ENCODE assay signal across 1 cellular context in the genomic region with DNA sequence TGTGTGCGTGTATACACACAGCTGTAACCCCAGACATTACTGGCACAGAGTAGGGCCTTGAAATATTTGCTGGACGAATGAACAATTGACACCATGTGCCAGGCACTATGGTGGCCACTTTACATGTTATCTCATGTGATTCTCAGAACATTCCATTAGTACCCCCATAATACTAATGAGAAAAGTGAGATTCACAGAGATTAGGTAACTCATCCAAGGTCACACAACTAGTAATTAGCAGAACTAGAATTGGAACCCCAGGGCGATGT.
TF ChIP-seq lines count a peak whose summit lies in the region.

No MANE protein-coding gene starts in this region.

TF ChIP-seq in SK-N-SH, 30 proteins besides CTCF, POLR2A, EP300 and RAD21 (continued from another document):
- TF ChIP-seq, protein P1, sequence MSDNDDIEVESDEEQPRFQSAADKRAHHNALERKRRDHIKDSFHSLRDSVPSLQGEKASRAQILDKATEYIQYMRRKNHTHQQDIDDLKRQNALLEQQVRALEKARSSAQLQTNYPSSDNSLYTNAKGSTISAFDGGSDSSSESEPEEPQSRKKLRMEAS (IDR thresholded peaks at IDR 0.05; ENCODE audit: low read depth): no peak
- TF ChIP-seq YY1 (IDR thresholded peaks at IDR 0.05; ENCODE audit: low read depth): no peak
- TF ChIP-seq, protein P2, sequence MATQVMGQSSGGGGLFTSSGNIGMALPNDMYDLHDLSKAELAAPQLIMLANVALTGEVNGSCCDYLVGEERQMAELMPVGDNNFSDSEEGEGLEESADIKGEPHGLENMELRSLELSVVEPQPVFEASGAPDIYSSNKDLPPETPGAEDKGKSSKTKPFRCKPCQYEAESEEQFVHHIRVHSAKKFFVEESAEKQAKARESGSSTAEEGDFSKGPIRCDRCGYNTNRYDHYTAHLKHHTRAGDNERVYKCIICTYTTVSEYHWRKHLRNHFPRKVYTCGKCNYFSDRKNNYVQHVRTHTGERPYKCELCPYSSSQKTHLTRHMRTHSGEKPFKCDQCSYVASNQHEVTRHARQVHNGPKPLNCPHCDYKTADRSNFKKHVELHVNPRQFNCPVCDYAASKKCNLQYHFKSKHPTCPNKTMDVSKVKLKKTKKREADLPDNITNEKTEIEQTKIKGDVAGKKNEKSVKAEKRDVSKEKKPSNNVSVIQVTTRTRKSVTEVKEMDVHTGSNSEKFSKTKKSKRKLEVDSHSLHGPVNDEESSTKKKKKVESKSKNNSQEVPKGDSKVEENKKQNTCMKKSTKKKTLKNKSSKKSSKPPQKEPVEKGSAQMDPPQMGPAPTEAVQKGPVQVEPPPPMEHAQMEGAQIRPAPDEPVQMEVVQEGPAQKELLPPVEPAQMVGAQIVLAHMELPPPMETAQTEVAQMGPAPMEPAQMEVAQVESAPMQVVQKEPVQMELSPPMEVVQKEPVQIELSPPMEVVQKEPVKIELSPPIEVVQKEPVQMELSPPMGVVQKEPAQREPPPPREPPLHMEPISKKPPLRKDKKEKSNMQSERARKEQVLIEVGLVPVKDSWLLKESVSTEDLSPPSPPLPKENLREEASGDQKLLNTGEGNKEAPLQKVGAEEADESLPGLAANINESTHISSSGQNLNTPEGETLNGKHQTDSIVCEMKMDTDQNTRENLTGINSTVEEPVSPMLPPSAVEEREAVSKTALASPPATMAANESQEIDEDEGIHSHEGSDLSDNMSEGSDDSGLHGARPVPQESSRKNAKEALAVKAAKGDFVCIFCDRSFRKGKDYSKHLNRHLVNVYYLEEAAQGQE (IDR thresholded peaks at IDR 0.05; ENCODE audit: low read depth, low read length): no peak
- TF ChIP-seq ELF1 (IDR thresholded peaks at IDR 0.05): no peak
- no peak for TF ChIP-seq GABPA (IDR thresholded peaks at IDR 0.05; ENCODE audit: low read depth)
- no peak for TF ChIP-seq FOXJ3 (CRISPR knock-in tag; IDR thresholded peaks at IDR 0.05)
